ENCODE assay signal across 20 cellular contexts in the genomic region with DNA sequence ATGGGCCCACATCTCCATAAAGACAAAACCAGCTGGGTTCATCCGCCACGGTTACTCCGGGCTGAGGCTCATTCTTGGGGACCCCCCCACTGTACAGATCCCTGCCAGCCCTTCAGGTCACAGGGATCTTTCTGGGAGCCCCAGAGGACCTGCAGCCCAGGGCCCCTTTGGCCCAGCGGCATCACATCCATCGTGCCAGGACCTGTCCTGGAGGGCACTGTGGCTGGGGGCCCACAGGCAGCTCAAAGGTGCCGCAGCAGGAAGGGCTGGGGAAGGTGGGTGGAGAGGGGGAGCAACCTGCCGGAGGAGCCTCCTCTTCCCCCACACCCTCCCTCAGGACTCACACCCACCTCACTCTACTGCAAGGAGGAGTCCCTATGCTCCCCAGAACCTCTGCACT.
"Had no signal": no experiment of that assay in that cellular context is flagged by ENCODE, and none has a peak within 500 bp of the region (broad histone marks: within the 10 kb centered on the region; RNA-seq: fewer than 3 reads in every experiment).

No MANE protein-coding gene starts in this region.

- H3K4me3 ChIP-seq: MG63, SJCRH30 had no signal

- H3K27ac ChIP-seq: RWPE1, SJCRH30 had no signal

- H3K9me3 ChIP-seq: MG63, SJCRH30 had no signal

- H3K36me3 ChIP-seq: MG63, SJCRH30 had no signal

- ATAC-seq: Panc1, PC-3 had no signal

- DNase-seq: Karpas-422, KBM-7, MG63, NCI-H1092 treated with DMSO at 0.1 percent for 48 hours, NCI-H1436, NCI-H187, NCI-H2029, NCI-H2081 treated with DMSO at 0.1 percent for 48 hours, NCI-H2171, NCI-H226, NCI-H446, NCI-H510A, NCI-H524 treated with DMSO at 0.1 percent for 48 hours, NCI-H69, NCI-H774, PC-3, SHP77 treated with DMSO at 0.1 percent for 48 hours, SJCRH30 had no signal

- H3K4me1 ChIP-seq: SJCRH30 had no signal

- H3K27me3 ChIP-seq: MG63, SJCRH30 had no signal
